15 cellular contexts compared by ENCODE assay signal in genomic region chr13:23505007-23505406, GRCh38.
DNase-seq lines count a peak whose midpoint lies in the region; ATAC-seq and TF ChIP-seq lines count a peak whose summit lies in the region.
"Had no signal": no experiment of that assay in that cellular context is flagged by ENCODE, and none has a peak within 500 bp of the region (broad histone marks: within the 10 kb centered on the region; RNA-seq: fewer than 3 reads in every experiment).

No MANE protein-coding gene starts in this region.

- no peak overlapping the region for H3K4me3 Mint-ChIP-seq in activated T-cell treated with anti-CD3 and anti-CD28 coated beads, Interleukin-2, amount 50 U/mL, for 24 hours
- H3K4me3 Mint-ChIP-seq: activated CD8-positive, alpha-beta T cell treated with anti-CD3 and anti-CD28 coated beads for 36 hours; activated naive CD4-positive, alpha-beta T cell treated with anti-CD3 and anti-CD28 coated beads for 36 hours; CD4-positive, CD25-positive, alpha-beta regulatory T cell; H9; naive thymus-derived CD8-positive, alpha-beta T cell had no signal

- WGBS in gastroesophageal sphincter (ENCODE audit: low coverage in 1 of 2), 2 donors = 24 to 41% methylated on average over 6 to 8 of the region's 8 CpGs

- no peak overlapping the region for H3K27ac Mint-ChIP-seq in activated T-cell treated with anti-CD3 and anti-CD28 coated beads, Interleukin-2, amount 50 U/mL, for 24 hours
- H3K27ac Mint-ChIP-seq: activated CD8-positive, alpha-beta T cell treated with anti-CD3 and anti-CD28 coated beads for 36 hours; activated naive CD4-positive, alpha-beta T cell treated with anti-CD3 and anti-CD28 coated beads for 36 hours; CD4-positive, CD25-positive, alpha-beta regulatory T cell; H9; naive thymus-derived CD8-positive, alpha-beta T cell had no signal

- no peaks in the 10 kb centered on the region for H3K4me1 Mint-ChIP-seq in activated T-cell treated with anti-CD3 and anti-CD28 coated beads, Interleukin-2, amount 50 U/mL, for 24 hours (ENCODE audit: low read depth)
- H3K4me1 Mint-ChIP-seq: CD4-positive, CD25-positive, alpha-beta regulatory T cell; naive thymus-derived CD8-positive, alpha-beta T cell had no signal

- no peaks in the 10 kb centered on the region for H3K9me3 ChIP-seq in gastroesophageal sphincter

- H3K4me3 ChIP-seq in gastroesophageal sphincter = no peak overlapping the region

- H3K36me3 ChIP-seq in gastroesophageal sphincter = no peaks in the 10 kb centered on the region

- peaks cover 17% of the 10 kb centered on the region for H3K27me3 Mint-ChIP-seq in activated T-cell treated with anti-CD3 and anti-CD28 coated beads, Interleukin-2, amount 50 U/mL, for 24 hours

- no peaks in the 10 kb centered on the region for H3K27me3 ChIP-seq in gastroesophageal sphincter

- no peak for TF ChIP-seq CTCF in gastroesophageal sphincter (IDR thresholded peaks at IDR 0.05)
- no peak for TF ChIP-seq CTCF in omental fat pad (IDR thresholded peaks at IDR 0.05)

- no peaks in the 10 kb centered on the region for H3K9me3 Mint-ChIP-seq in activated T-cell treated with anti-CD3 and anti-CD28 coated beads, Interleukin-2, amount 50 U/mL, for 24 hours
- H3K9me3 Mint-ChIP-seq: activated CD8-positive, alpha-beta T cell treated with anti-CD3 and anti-CD28 coated beads for 36 hours; activated naive CD4-positive, alpha-beta T cell treated with anti-CD3 and anti-CD28 coated beads for 36 hours; CD4-positive, CD25-positive, alpha-beta regulatory T cell; H9; naive thymus-derived CD8-positive, alpha-beta T cell had no signal

- TF ChIP-seq EP300 in gastroesophageal sphincter (IDR thresholded peaks at IDR 0.05) = no peak

- DNase-seq in Daoy (ENCODE audit: low read depth) = peak; percentile 57
- no peak for DNase-seq in omental fat pad (ENCODE audit: low spot score)
- no peak for DNase-seq in cerebellum (ENCODE audit: low spot score)
- no peak for DNase-seq in activated T-cell treated with anti-CD3 and anti-CD28 coated beads, Interleukin-2, amount 50 U/mL, for 24 hours
- DNase-seq: activated CD8-positive, alpha-beta T cell treated with anti-CD3 and anti-CD28 coated beads for 36 hours; activated naive CD4-positive, alpha-beta T cell treated with anti-CD3 and anti-CD28 coated beads for 36 hours; CD4-positive, CD25-positive, alpha-beta regulatory T cell; H9; naive thymus-derived CD8-positive, alpha-beta T cell; NCI-H1930; T-helper 9 cell had no signal

- peaks cover 0 to 36% (median 7%) of the 10 kb centered on the region in 3 donors for H3K4me1 ChIP-seq in gastroesophageal sphincter

- no peaks in the 10 kb centered on the region for H3K36me3 Mint-ChIP-seq in activated T-cell treated with anti-CD3 and anti-CD28 coated beads, Interleukin-2, amount 50 U/mL, for 24 hours (ENCODE audit: low read depth)
- H3K36me3 Mint-ChIP-seq: CD4-positive, CD25-positive, alpha-beta regulatory T cell; naive thymus-derived CD8-positive, alpha-beta T cell had no signal

- no peak for TF ChIP-seq POLR2A in gastroesophageal sphincter (IDR thresholded peaks at IDR 0.05)

- ATAC-seq in SK-N-SH treated with all-trans-retinoic acid at 6 μM for 48 hours (peak; percentile 53), gastroesophageal sphincter (no peak), omental fat pad (ENCODE audit: low FRiP score) (peak; percentile 72), GM21723 (IDR thresholded peaks at IDR 0.05; ENCODE audit: unreplicated experiment) (no peak), HG02642 (IDR thresholded peaks at IDR 0.05; ENCODE audit: poor library complexity, unreplicated experiment) (no peak)
- ATAC-seq: activated CD8-positive, alpha-beta T cell treated with anti-CD3 and anti-CD28 coated beads for 36 hours; naive thymus-derived CD8-positive, alpha-beta T cell had no signal

- H3K27ac ChIP-seq in gastroesophageal sphincter = peak overlapping the region in 3 of 4 donors; percentile 51 to 65 (median 64)

TF ChIP-seq in SK-N-SH treated with all-trans-retinoic acid at 6 μM for 48 hours, 23 proteins besides CTCF, POLR2A, EP300 and RAD21:
- TF ChIP-seq ZNF8 (CRISPR knock-in tag; IDR thresholded peaks at IDR 0.05) = no peak
- peak; percentile 65 for TF ChIP-seq ISL1 (CRISPR knock-in tag; IDR thresholded peaks at IDR 0.05)

Comparison
In these comparisons a context has a peak if more than half of its experiments do, and no peak if none do; other contexts are left out.
1. ATAC-seq: peak in SK-N-SH treated with all-trans-retinoic acid at 6 μM for 48 hours (single experiment) and omental fat pad (single experiment); none in gastroesophageal sphincter (single experiment), GM21723 (single experiment) and HG02642 (single experiment).